Comparison of ENCODE assay signal across 1 cellular context in the genomic region with DNA sequence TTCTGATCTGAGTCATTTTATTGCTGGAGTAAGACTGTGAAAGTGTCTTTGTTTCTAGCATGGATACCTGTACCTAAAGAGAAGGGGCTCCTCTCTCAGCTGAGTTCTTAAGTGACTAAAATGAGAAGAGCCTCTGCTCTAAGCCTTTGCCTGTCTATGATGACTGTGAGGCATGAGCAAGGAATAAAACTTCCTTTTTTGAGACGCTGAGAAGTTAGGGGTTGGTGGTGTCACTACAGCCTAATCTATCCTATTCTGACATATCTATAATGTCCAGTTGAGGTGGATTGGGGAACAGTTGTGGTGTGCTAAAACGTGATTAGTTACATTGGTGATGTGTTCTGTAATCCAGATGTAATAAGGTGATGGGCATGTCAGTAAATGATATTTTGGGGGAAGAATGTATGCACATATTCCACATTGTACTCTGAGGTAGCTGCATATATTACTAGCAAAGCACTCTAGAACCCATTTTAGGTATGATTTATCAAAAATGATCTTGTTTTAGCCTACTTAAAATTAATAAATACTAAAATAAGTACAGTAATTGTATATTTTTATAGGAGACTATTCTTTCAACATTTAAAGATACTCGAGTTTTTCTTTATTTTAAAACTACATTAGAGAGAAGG.
TF ChIP-seq lines count a peak whose summit lies in the region.

No MANE protein-coding gene starts in this region.

TF ChIP-seq in K562, 482 proteins besides CTCF, POLR2A, EP300 and RAD21 (continued from another document and continues in another):
- TF ChIP-seq TEAD1 (CRISPR knock-in tag; IDR thresholded peaks at IDR 0.05) (no peak), CBX1 (IDR thresholded peaks at IDR 0.05; ENCODE audit: low read depth) (no peak), ZNF79 (CRISPR knock-in tag; IDR thresholded peaks at IDR 0.05; ENCODE audit: low read depth) (no peak), RBM17 (IDR thresholded peaks at IDR 0.05; ENCODE audit: borderline replicate concordance, low read depth, low read length) (no peak), POLR3G (IDR thresholded peaks at IDR 0.05; ENCODE audit: extremely low read depth, insufficient read length, insufficient replicate concordance) (no peak), SMARCA4 (IDR thresholded peaks at IDR 0.05) (peak; percentile 90), TGIF2 (CRISPR knock-in tag; IDR thresholded peaks at IDR 0.05) (no peak), ETS1 (conservative IDR thresholded peaks at IDR 0.05; ENCODE audit: control insufficient read depth, low read depth, low read length) (no peak), ZNF766 (CRISPR knock-in tag; conservative IDR thresholded peaks at IDR 0.05) (no peak), HNRNPL (IDR thresholded peaks at IDR 0.05; ENCODE audit: low read depth, low read length) (no peak), ELK1 (CRISPR knock-in tag; IDR thresholded peaks at IDR 0.05) (no peak), CEBPB (tag; IDR thresholded peaks at IDR 0.05) (0 out of 2 replicates have a peak, but pooled peaks have one; percentile 19), IRF2 (CRISPR knock-in tag; IDR thresholded peaks at IDR 0.05) (no peak), KDM1A (IDR thresholded peaks at IDR 0.05) (peak; percentile 54 to 71; a peak in 2 of 4 replicates), RNF2 (IDR thresholded peaks at IDR 0.05) (peak; percentile 79; the same call in 1 of the 2 replicates), USF2 (CRISPR knock-in tag; IDR thresholded peaks at IDR 0.05) (no peak), NFIX (CRISPR knock-in tag; IDR thresholded peaks at IDR 0.05; ENCODE audit: low read depth) (no peak), DACH1 (IDR thresholded peaks at IDR 0.05; ENCODE audit: partially characterized antibody) (peak; percentile 48), OTX1 (CRISPR knock-in tag; IDR thresholded peaks at IDR 0.05) (no peak), MEF2A (IDR thresholded peaks at IDR 0.05; ENCODE audit: control insufficient read depth, low read depth, low read length) (no peak), CREB1 (IDR thresholded peaks at IDR 0.05) (peak; percentile 65; the same call in 1 of the 2 replicates), CREB1 (CRISPR knock-in tag; IDR thresholded peaks at IDR 0.05) (no peak), SNIP1 (IDR thresholded peaks at IDR 0.05; ENCODE audit: low read depth) (no peak), MEIS2 (IDR thresholded peaks at IDR 0.05; ENCODE audit: partially characterized antibody) (peak; percentile 95), HDAC1 (IDR thresholded peaks at IDR 0.05) (0 out of 4 replicates have a peak, but pooled peaks of 1 of the 2 experiments have one; percentile 22), TBL1XR1 (IDR thresholded peaks at IDR 0.05; ENCODE audit: low read length in 2 of 2) (peak in 1 of 2 experiments; percentile 70; a peak in 2 of 4 replicates), IRF1 (CRISPR knock-in tag; IDR thresholded peaks at IDR 0.05; ENCODE audit: borderline replicate concordance) (no peak), TFAM (CRISPR knock-in tag; conservative IDR thresholded peaks at IDR 0.05) (no peak), DPF2 (IDR thresholded peaks at IDR 0.05) (peak; percentile 91), COPS2 (conservative IDR thresholded peaks at IDR 0.05) (no peak), PCBP1 (IDR thresholded peaks at IDR 0.05; ENCODE audit: low read depth, low read length, poor library complexity, severe bottlenecking) (no peak), ARNT (IDR thresholded peaks at IDR 0.05) (peak in 1 of 2 experiments; percentile 73; a peak in 1 of 4 replicates), ARID3A (IDR thresholded peaks at IDR 0.05; ENCODE audit: borderline replicate concordance, low read depth, low read length) (peak; percentile 94), KHSRP (IDR thresholded peaks at IDR 0.05) (no peak), BHLHE40 (IDR thresholded peaks at IDR 0.05; ENCODE audit: low read length) (peak; percentile 84), ZNF124 (CRISPR knock-in tag; IDR thresholded peaks at IDR 0.05) (no peak), JUND (IDR thresholded peaks at IDR 0.05; ENCODE audit: borderline replicate concordance, low read depth, low read length) (no peak; the same call in 1 of the 2 replicates), JUND (tag; IDR thresholded peaks at IDR 0.05; ENCODE audit: borderline replicate concordance, low read depth, low read length) (peak; percentile 46; the same call in 1 of the 3 replicates), TBP (optimal IDR thresholded peaks at IDR 0.05; ENCODE audit: low read depth, low read length) (peak; percentile 56), CCAR2 (IDR thresholded peaks at IDR 0.05; ENCODE audit: low read depth, low read length) (no peak), ZNF133 (CRISPR knock-in tag; IDR thresholded peaks at IDR 0.05) (no peak), ESRRB (CRISPR knock-in tag; IDR thresholded peaks at IDR 0.05; ENCODE audit: borderline replicate concordance) (no peak), MBD2 (IDR thresholded peaks at IDR 0.05; ENCODE audit: borderline replicate concordance, low read depth) (peak; percentile 73), KAT7 (CRISPR knock-in tag; IDR thresholded peaks at IDR 0.05; ENCODE audit: borderline replicate concordance) (no peak; the same call in 1 of the 2 replicates), FIP1L1 (IDR thresholded peaks at IDR 0.05; ENCODE audit: low read depth, low read length, poor library complexity, severe bottlenecking) (no peak), SLC30A9 (CRISPR knock-in tag; IDR thresholded peaks at IDR 0.05) (no peak)
- TF ChIP-seq, protein P1, sequence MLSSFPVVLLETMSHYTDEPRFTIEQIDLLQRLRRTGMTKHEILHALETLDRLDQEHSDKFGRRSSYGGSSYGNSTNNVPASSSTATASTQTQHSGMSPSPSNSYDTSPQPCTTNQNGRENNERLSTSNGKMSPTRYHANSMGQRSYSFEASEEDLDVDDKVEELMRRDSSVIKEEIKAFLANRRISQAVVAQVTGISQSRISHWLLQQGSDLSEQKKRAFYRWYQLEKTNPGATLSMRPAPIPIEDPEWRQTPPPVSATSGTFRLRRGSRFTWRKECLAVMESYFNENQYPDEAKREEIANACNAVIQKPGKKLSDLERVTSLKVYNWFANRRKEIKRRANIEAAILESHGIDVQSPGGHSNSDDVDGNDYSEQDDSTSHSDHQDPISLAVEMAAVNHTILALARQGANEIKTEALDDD (IDR thresholded peaks at IDR 0.05): peak; percentile 82
- TF ChIP-seq, protein P2, sequence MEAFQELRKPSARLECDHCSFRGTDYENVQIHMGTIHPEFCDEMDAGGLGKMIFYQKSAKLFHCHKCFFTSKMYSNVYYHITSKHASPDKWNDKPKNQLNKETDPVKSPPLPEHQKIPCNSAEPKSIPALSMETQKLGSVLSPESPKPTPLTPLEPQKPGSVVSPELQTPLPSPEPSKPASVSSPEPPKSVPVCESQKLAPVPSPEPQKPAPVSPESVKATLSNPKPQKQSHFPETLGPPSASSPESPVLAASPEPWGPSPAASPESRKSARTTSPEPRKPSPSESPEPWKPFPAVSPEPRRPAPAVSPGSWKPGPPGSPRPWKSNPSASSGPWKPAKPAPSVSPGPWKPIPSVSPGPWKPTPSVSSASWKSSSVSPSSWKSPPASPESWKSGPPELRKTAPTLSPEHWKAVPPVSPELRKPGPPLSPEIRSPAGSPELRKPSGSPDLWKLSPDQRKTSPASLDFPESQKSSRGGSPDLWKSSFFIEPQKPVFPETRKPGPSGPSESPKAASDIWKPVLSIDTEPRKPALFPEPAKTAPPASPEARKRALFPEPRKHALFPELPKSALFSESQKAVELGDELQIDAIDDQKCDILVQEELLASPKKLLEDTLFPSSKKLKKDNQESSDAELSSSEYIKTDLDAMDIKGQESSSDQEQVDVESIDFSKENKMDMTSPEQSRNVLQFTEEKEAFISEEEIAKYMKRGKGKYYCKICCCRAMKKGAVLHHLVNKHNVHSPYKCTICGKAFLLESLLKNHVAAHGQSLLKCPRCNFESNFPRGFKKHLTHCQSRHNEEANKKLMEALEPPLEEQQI (IDR thresholded peaks at IDR 0.05): peak; percentile 72
- TF ChIP-seq, protein P3, sequence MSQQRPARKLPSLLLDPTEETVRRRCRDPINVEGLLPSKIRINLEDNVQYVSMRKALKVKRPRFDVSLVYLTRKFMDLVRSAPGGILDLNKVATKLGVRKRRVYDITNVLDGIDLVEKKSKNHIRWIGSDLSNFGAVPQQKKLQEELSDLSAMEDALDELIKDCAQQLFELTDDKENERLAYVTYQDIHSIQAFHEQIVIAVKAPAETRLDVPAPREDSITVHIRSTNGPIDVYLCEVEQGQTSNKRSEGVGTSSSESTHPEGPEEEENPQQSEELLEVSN (IDR thresholded peaks at IDR 0.05; ENCODE audit: borderline replicate concordance in 1 of 2, extremely low read depth in 1 of 2, insufficient read depth in 1 of 2, insufficient read length in 1 of 2, low read depth in 1 of 2, low read length in 1 of 2, poor library complexity in 1 of 2, severe bottlenecking in 1 of 2): no peak
- TF ChIP-seq, protein P4, sequence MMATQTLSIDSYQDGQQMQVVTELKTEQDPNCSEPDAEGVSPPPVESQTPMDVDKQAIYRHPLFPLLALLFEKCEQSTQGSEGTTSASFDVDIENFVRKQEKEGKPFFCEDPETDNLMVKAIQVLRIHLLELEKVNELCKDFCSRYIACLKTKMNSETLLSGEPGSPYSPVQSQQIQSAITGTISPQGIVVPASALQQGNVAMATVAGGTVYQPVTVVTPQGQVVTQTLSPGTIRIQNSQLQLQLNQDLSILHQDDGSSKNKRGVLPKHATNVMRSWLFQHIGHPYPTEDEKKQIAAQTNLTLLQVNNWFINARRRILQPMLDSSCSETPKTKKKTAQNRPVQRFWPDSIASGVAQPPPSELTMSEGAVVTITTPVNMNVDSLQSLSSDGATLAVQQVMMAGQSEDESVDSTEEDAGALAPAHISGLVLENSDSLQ (IDR thresholded peaks at IDR 0.05): peak; percentile 83
